ENCODE assay signal across 8 cellular contexts in genomic region chr14:93970589-93970966, GRCh38. TPM values are rescaled to one million over a fixed set of nuclear protein-coding genes. Genes with fewer than 3 reads are reported as not detected.
DNase-seq lines count a peak whose midpoint lies in the region; ATAC-seq and TF ChIP-seq lines count a peak whose summit lies in the region.

No MANE protein-coding gene starts in this region.

- H2AFZ ChIP-seq in PC-9: no peak overlapping the region

- no peak overlapping the region for H3K27ac ChIP-seq in PC-9

- CTCF ChIA-PET in PC-9 (lab: Charles Lee): interaction anchor here (0.6 kb wide), 1 partner anchor 167 kb away, joined by 5 read pairs; no protein-coding TSS in a partner anchor

- ATAC-seq in HG02759 (IDR thresholded peaks at IDR 0.05; ENCODE audit: unreplicated experiment): peak; percentile 21
- ATAC-seq in GM18861 (IDR thresholded peaks at IDR 0.05; ENCODE audit: unreplicated experiment): no peak

- no peaks in the 10 kb centered on the region for H3K9me2 ChIP-seq in PC-9 (ENCODE audit: insufficient read depth)

- DNase-seq in DMS53 treated with DMSO at 0.1 percent for 48 hours (lab: John Stamatoyannopoulos, UW; ENCODE audit: unreplicated experiment) (peak; percentile 10), PC-9 (no peak), activated gamma-delta T cell (lab: John Stamatoyannopoulos, UW) (peak; percentile 20), immature natural killer cell (peak; percentile 58 to 73 (median 67)), GM19238 (ENCODE audit: insufficient read length, low spot score) (no peak)
- peak; percentile 48 to 58 for DNase-seq in stimulated activated CD8-positive, alpha-beta memory T cell treated with anti-CD3 and anti-CD28 coated beads, Interleukin-4, amount 100 ng/mL, for 4 hours (ENCODE audit: low read depth in 2 of 2, low spot score in 1 of 2)

- intact Hi-C loops in PC-9 (cut with micrococcal nuclease; ENCODE audit: unreplicated experiment): no loop called here

- peak overlapping the region; percentile 36 to 94 (median 90) for H3K27ac Mint-ChIP-seq in immature natural killer cell

- no peaks in the 10 kb centered on the region for H3K9me3 ChIP-seq in PC-9 (ENCODE audit: insufficient read depth, low read depth)

- peaks cover 2 to 3% (median 3%) of the 10 kb centered on the region in 3 donors for H3K27me3 Mint-ChIP-seq in immature natural killer cell (ENCODE audit: low read depth in 3 of 3)

- no TSS peak for BruUV-seq in PC-9 (replicated peaks; lab: Mats Ljungman, UMichigan)

- H3K4me3 Mint-ChIP-seq in immature natural killer cell: peak overlapping the region; percentile 87 to 94 (median 92)

- POLR2A ChIA-PET in PC-9 (lab: Charles Lee; ENCODE audit: unreplicated experiment): interaction anchor here (0.6 kb wide), 1 partner anchor 39 kb away, joined by 4 read pairs; no protein-coding TSS in a partner anchor

- no peaks in the 10 kb centered on the region for H3K36me3 ChIP-seq in PC-9 (ENCODE audit: low read depth)

- no peaks in the 10 kb centered on the region for H4K20me1 ChIP-seq in PC-9 (ENCODE audit: insufficient read depth)

- H3K36me3 Mint-ChIP-seq in immature natural killer cell: no peaks in the 10 kb centered on the region

- no peaks in the 10 kb centered on the region; the same call in 1 of the 2 replicates for H3K4me1 ChIP-seq in PC-9 (replicated peaks; ENCODE audit: insufficient read depth)

- H3K27me3 ChIP-seq in PC-9 (ENCODE audit: insufficient read depth, low read depth): no peaks in the 10 kb centered on the region

- H3K4me3 ChIP-seq in PC-9: no peak overlapping the region

- peaks cover 28 to 31% of the 10 kb centered on the region in 2 donors for H3K4me1 Mint-ChIP-seq in immature natural killer cell

- no peaks in the 10 kb centered on the region for H3F3A ChIP-seq in PC-9 (ENCODE audit: insufficient read depth, low read depth)

- no peaks in the 10 kb centered on the region for H3K9me3 Mint-ChIP-seq in immature natural killer cell

- no peaks in the 10 kb centered on the region for H3K79me2 ChIP-seq in PC-9 (ENCODE audit: low read depth)

- peak; percentile 32; the same call in 1 of the 2 replicates for TF ChIP-seq CTCF in PC-9 (conservative IDR thresholded peaks at IDR 0.05)

- no peak overlapping the region for H3K4me2 ChIP-seq in PC-9

RNA-seq across cellular contexts. Expression of gene ASB2, which starts 5.8 kb away (rescaled TPM):
- not detected in 2 replicates for total RNA-seq in PC-9 (2021)
- 1 to 10 TPM; 1.4 to 4.2 (median 2.7) TPM for polyA plus RNA-seq in immature natural killer cell

RNA-seq across cellular contexts. Expression of gene CCDC197, which starts 26.5 kb away (rescaled TPM):
- not detected in 2 replicates for total RNA-seq in PC-9 (2021)
- polyA plus RNA-seq in immature natural killer cell: not detected

RNA-seq across cellular contexts. Expression of gene FAM181A, which starts 43.4 kb away (rescaled TPM):
- total RNA-seq in PC-9 (2021): not detected in 2 replicates
- polyA plus RNA-seq in immature natural killer cell: not detected

RNA-seq across cellular contexts. Expression of gene OTUB2, which starts 55.6 kb away (rescaled TPM):
- total RNA-seq in PC-9 (2021): 0.43 and 0.55 TPM in 2 replicates
- under 1 TPM in 2 of 3 donors, not detected in 1; 0.22 to 0.33 TPM for polyA plus RNA-seq in immature natural killer cell

Comparison
In these comparisons a context has a peak if more than half of its experiments do, and no peak if none do; other contexts are left out.
1. DNase-seq: peak in DMS53 treated with DMSO at 0.1 percent for 48 hours (single experiment), activated gamma-delta T cell (single experiment), immature natural killer cell (3 of 3) and stimulated activated CD8-positive, alpha-beta memory T cell treated with anti-CD3 and anti-CD28 coated beads, Interleukin-4, amount 100 ng/mL, for 4 hours (2 of 2); none in PC-9 (0 of 2) and GM19238 (single experiment).